In genomic region chr4:176320340-176320975, GRCh38 we compare ENCODE assay signal across 8 cellular contexts.
DNase-seq lines count a peak whose midpoint lies in the region; ATAC-seq, FAIRE-seq and TF ChIP-seq lines count a peak whose summit lies in the region.

No MANE protein-coding gene starts in this region.

- peaks cover 32% of the 10 kb centered on the region for H3K36me3 ChIP-seq in RWPE2 (ENCODE audit: low read depth)
- H3K36me3 ChIP-seq in neutrophil: no peaks in the 10 kb centered on the region
- H3K36me3 ChIP-seq in subcutaneous abdominal adipose tissue (ENCODE audit: control insufficient read depth in 5 of 5, insufficient read depth in 5 of 5, low read length in 5 of 5): no peaks in the 10 kb centered on the region

- FAIRE-seq in HTR-8/SVneo (lab: Jason Lieb, UNC): peak; percentile 76

- H3K27ac ChIP-seq in RWPE2 (ENCODE audit: poor library complexity, severe bottlenecking) (peak overlapping the region; percentile 93), neutrophil (peak overlapping the region; percentile 97), subcutaneous abdominal adipose tissue (ENCODE audit: low read depth, low read length) (peak overlapping the region; percentile 92)

- DNase-seq in DMS 273 treated with DMSO at 0.1 percent for 48 hours (lab: John Stamatoyannopoulos, UW) (peak; percentile 18), HTR-8/SVneo (ENCODE audit: insufficient read length, low spot score) (peak; percentile 73), RWPE2 (ENCODE audit: low spot score) (peak; percentile 87), activated gamma-delta T cell treated with Interleukin-2 at 50 U/mL for 16 hours (peak; percentile 85), foreskin melanocyte (peak; percentile 80)

- H3K4me1 ChIP-seq in RWPE2 (ENCODE audit: insufficient read depth, poor library complexity, severe bottlenecking) (peaks cover 31% of the 10 kb centered on the region), neutrophil (ENCODE audit: control insufficient read depth in 1 of 2, insufficient read depth in 1 of 2, low read depth in 1 of 2, low read length in 1 of 2) (peaks cover 34 to 44% of the 10 kb centered on the region in 2 experiments), subcutaneous abdominal adipose tissue (ENCODE audit: control insufficient read depth in 5 of 5, insufficient read depth in 5 of 5, low read length in 5 of 5) (peaks cover 0 to 36% (median 30%) of the 10 kb centered on the region in 5 donors)

- TF ChIP-seq CTCF in RWPE2 (IDR thresholded peaks at IDR 0.05; ENCODE audit: poor library complexity, severe bottlenecking) (no peak), neutrophil (IDR thresholded peaks at IDR 0.05) (peak; percentile 11)

- H3K9me3 ChIP-seq in RWPE2 (ENCODE audit: severe bottlenecking) (no peaks in the 10 kb centered on the region), neutrophil (no peaks in the 10 kb centered on the region), subcutaneous abdominal adipose tissue (ENCODE audit: control insufficient read depth in 5 of 5, low read length in 5 of 5) (no peaks in the 10 kb centered on the region)

- peak overlapping the region; percentile 84 to 95 (median 93) for H3K9ac ChIP-seq in subcutaneous abdominal adipose tissue (ENCODE audit: low read length in 5 of 5)

- H3K4me3 ChIP-seq in RWPE2 (ENCODE audit: severe bottlenecking) (peak overlapping the region; percentile 83), neutrophil (ENCODE audit: low read depth in 1 of 2, low read length in 1 of 2) (peak overlapping the region; percentile 94 to 95), subcutaneous abdominal adipose tissue (ENCODE audit: low read depth in 1 of 5, low read length in 5 of 5) (peak overlapping the region; percentile 90 to 100 (median 97))

- ATAC-seq in GM21390 (IDR thresholded peaks at IDR 0.05; ENCODE audit: unreplicated experiment) (peak; percentile 75), RWPE2 (ENCODE audit: low read depth) (peak; percentile 81)

- no peaks in the 10 kb centered on the region for H3K27me3 ChIP-seq in RWPE2 (ENCODE audit: insufficient read depth, poor library complexity, severe bottlenecking)
- no peaks in the 10 kb centered on the region for H3K27me3 ChIP-seq in neutrophil
- no peaks in the 10 kb centered on the region for H3K27me3 ChIP-seq in subcutaneous abdominal adipose tissue (ENCODE audit: control insufficient read depth in 5 of 5, insufficient read depth in 4 of 5, low read length in 5 of 5)

Comparison
In these comparisons a context has a peak if more than half of its experiments do, and no peak if none do; other contexts are left out.
1. Peak in every context shown above with its lines: DNase-seq, ATAC-seq, H3K4me3 ChIP-seq and H3K27ac ChIP-seq.
2. DNase-seq: peak in every context shown above with its lines; median percentile 87 in RWPE2; 85 in activated gamma-delta T cell treated with Interleukin-2 at 50 U/mL for 16 hours; 80 in foreskin melanocyte; 73 in HTR-8/SVneo; 18 in DMS 273 treated with DMSO at 0.1 percent for 48 hours.